22 cellular contexts compared by ENCODE assay signal in genomic region chr7:157073335-157073734, GRCh38.
DNase-seq lines count a peak whose midpoint lies in the region; ATAC-seq, FAIRE-seq and TF ChIP-seq lines count a peak whose summit lies in the region.
"Had no signal": no experiment of that assay in that cellular context is flagged by ENCODE, and none has a peak within 500 bp of the region (broad histone marks: within the 10 kb centered on the region; RNA-seq: fewer than 3 reads in every experiment).

No MANE protein-coding gene starts in this region.

- H3K27ac ChIP-seq in K562 (ENCODE audit: extremely low read depth, low read depth, low read length), result no peak overlapping the region
- H3K27ac ChIP-seq: A549, GM23248 had no signal

- TF ChIP-seq EP300 in K562 (IDR thresholded peaks at IDR 0.05; ENCODE audit: low read length), result no peak

- H3K27me3 Mint-ChIP-seq in osteocyte (ENCODE audit: unreplicated experiment), result peaks cover 21% of the 10 kb centered on the region
- H3K27me3 Mint-ChIP-seq in activated naive CD8-positive, alpha-beta T cell treated with anti-CD3 and anti-CD28 coated beads, Interleukin-2, amount 50 U/mL, for 24 hours, result peaks cover 36% of the 10 kb centered on the region

- no peak overlapping the region for H3K4me3 ChIP-seq in K562
- H3K4me3 ChIP-seq in fibroblast of mammary gland (ENCODE audit: control insufficient read depth, low read depth, low read length), result no peak overlapping the region
- H3K4me3 ChIP-seq: A549, GM12878, GM23248 had no signal

- 0 out of 2 replicates have a peak, but pooled peaks cover 9% of the 10 kb centered on the region for H4K20me1 ChIP-seq in K562 (replicated peaks; ENCODE audit: control insufficient read depth, insufficient read depth, low read length)

- TF ChIP-seq POLR2A in K562 (conservative IDR thresholded peaks at IDR 0.05), result no peak

- intact Hi-C loops in K562 (cut with micrococcal nuclease), result no loop called here

- in situ Hi-C loops in K562 (cut with MboI), result no loop called here

- peaks cover 55 to 58% of the 10 kb centered on the region in 2 experiments for H3K27me3 ChIP-seq in K562 (ENCODE audit: control insufficient read depth in 2 of 2, insufficient read depth in 2 of 2, low read length in 2 of 2)

- TF ChIP-seq CTCF in K562 (IDR thresholded peaks at IDR 0.05 in 2 of 3, conservative IDR thresholded peaks at IDR 0.05 in 1 of 3; ENCODE audit: insufficient read depth in 2 of 3, low read depth in 1 of 3, low read length in 3 of 3) (no peak), fibroblast of mammary gland (conservative IDR thresholded peaks at IDR 0.05; ENCODE audit: control insufficient read depth, insufficient read depth, low read depth, low read length) (no peak), osteocyte (IDR thresholded peaks at IDR 0.05) (no peak)

- no TSS peak for BruUV-seq in K562 (replicated peaks; lab: Mats Ljungman, UMichigan)

- no peak overlapping the region for H3K9ac ChIP-seq in K562 (ENCODE audit: insufficient read depth in 1 of 2, low read depth in 2 of 2, low read length in 2 of 2)
- H3K9ac ChIP-seq: GM23248 had no signal

- TF ChIP-seq RAD21 in K562 (CRISPR knock-in tag; conservative IDR thresholded peaks at IDR 0.05 in 1 of 2, IDR thresholded peaks at IDR 0.05 in 1 of 2), result no peak

- H3K9me3 ChIP-seq in K562 (replicated peaks; ENCODE audit: control insufficient read depth, insufficient read depth, low read depth, low read length), result no peaks in the 10 kb centered on the region
- H3K9me3 ChIP-seq: A549 had no signal

- POLR2A ChIA-PET in K562 (lab: Yijun Ruan, JAX), result no interaction called here

- H3K79me2 ChIP-seq in K562 (ENCODE audit: control insufficient read depth, insufficient read depth, low read length), result no peaks in the 10 kb centered on the region

- no peak for ATAC-seq in K562
- no peak for ATAC-seq in activated naive CD8-positive, alpha-beta T cell treated with anti-CD3 and anti-CD28 coated beads, Interleukin-2, amount 50 U/mL, for 24 hours
- ATAC-seq: A549, GM12878 had no signal

- H3K4me2 ChIP-seq in K562 (ENCODE audit: insufficient read depth, low read length), result no peak overlapping the region
- H3K4me2 ChIP-seq: A549 had no signal

- no peaks in the 10 kb centered on the region for H3K9me1 ChIP-seq in K562 (ENCODE audit: control insufficient read depth, insufficient read depth, low read length)

- CTCF ChIA-PET in K562 (lab: Yijun Ruan, JAX; ENCODE audit: low intra/inter-chr PET ratio), result no interaction called here

- H3K4me3 Mint-ChIP-seq in osteocyte (ENCODE audit: unreplicated experiment), result no peak overlapping the region
- H3K4me3 Mint-ChIP-seq in activated naive CD8-positive, alpha-beta T cell treated with anti-CD3 and anti-CD28 coated beads, Interleukin-2, amount 50 U/mL, for 24 hours, result no peak overlapping the region
- H3K4me3 Mint-ChIP-seq: CD4-positive, alpha-beta memory T cell had no signal

- H3K4me1 Mint-ChIP-seq in osteocyte (ENCODE audit: unreplicated experiment), result no peaks in the 10 kb centered on the region
- no peaks in the 10 kb centered on the region for H3K4me1 Mint-ChIP-seq in activated naive CD8-positive, alpha-beta T cell treated with anti-CD3 and anti-CD28 coated beads, Interleukin-2, amount 50 U/mL, for 24 hours
- H3K4me1 Mint-ChIP-seq: CD4-positive, alpha-beta memory T cell had no signal

- FAIRE-seq in K562 (lab: Jason Lieb, UNC), result no peak
- FAIRE-seq: A549, GM12878, GM19239, H1 had no signal

- H3K36me3 ChIP-seq in K562 (ENCODE audit: control insufficient read depth, insufficient read depth, low read length), result no peaks in the 10 kb centered on the region

- no peak overlapping the region for H2AFZ ChIP-seq in K562 (ENCODE audit: low read depth, low read length)
- H2AFZ ChIP-seq: GM23248 had no signal

- no peak overlapping the region for H3K27ac Mint-ChIP-seq in osteocyte (ENCODE audit: unreplicated experiment)
- H3K27ac Mint-ChIP-seq in activated naive CD8-positive, alpha-beta T cell treated with anti-CD3 and anti-CD28 coated beads, Interleukin-2, amount 50 U/mL, for 24 hours, result no peak overlapping the region
- H3K27ac Mint-ChIP-seq: CD4-positive, alpha-beta memory T cell had no signal

- 0% methylated on average over 3 of the region's 3 CpGs for WGBS in K562 (ENCODE audit: insufficient coverage, low coverage, missing lambda C conversion rate)

- H3K36me3 Mint-ChIP-seq in osteocyte (ENCODE audit: unreplicated experiment), result no peaks in the 10 kb centered on the region
- no peaks in the 10 kb centered on the region for H3K36me3 Mint-ChIP-seq in activated naive CD8-positive, alpha-beta T cell treated with anti-CD3 and anti-CD28 coated beads, Interleukin-2, amount 50 U/mL, for 24 hours (ENCODE audit: low read depth)
- H3K36me3 Mint-ChIP-seq: CD4-positive, alpha-beta memory T cell had no signal

- H3K9me3 Mint-ChIP-seq in osteocyte (ENCODE audit: unreplicated experiment), result no peaks in the 10 kb centered on the region
- H3K9me3 Mint-ChIP-seq in activated naive CD8-positive, alpha-beta T cell treated with anti-CD3 and anti-CD28 coated beads, Interleukin-2, amount 50 U/mL, for 24 hours, result peaks cover 6% of the 10 kb centered on the region

- peaks cover 0 to 4% of the 10 kb centered on the region in 2 experiments; a peak in 2 of 5 replicates for H3K4me1 ChIP-seq in K562 (replicated peaks in 1 of 2; ENCODE audit: control insufficient read depth in 2 of 2, insufficient read depth in 2 of 2, low read length in 2 of 2)
- H3K4me1 ChIP-seq: A549 had no signal

- peak; percentile 6 for DNase-seq in NCI-H2171 treated with DMSO at 0.1 percent for 48 hours (lab: John Stamatoyannopoulos, UW)
- DNase-seq in NCI-H2171 (lab: John Stamatoyannopoulos, UW), result no peak
- no peak for DNase-seq in K562 (ENCODE audit: extremely low read depth in 1 of 4, low spot score in 3 of 4)
- DNase-seq in fibroblast of mammary gland (ENCODE audit: low read depth), result peak; percentile 7
- DNase-seq in osteocyte (ENCODE audit: extremely low spot score, unreplicated experiment), result no peak
- DNase-seq in activated naive CD8-positive, alpha-beta T cell treated with anti-CD3 and anti-CD28 coated beads, Interleukin-2, amount 50 U/mL, for 24 hours, result no peak
- DNase-seq: 8988T; ACHN; C1 segment of cervical spinal cord; Calu3; CD4-positive, alpha-beta memory T cell; COR-L47; DMS53; EL; GDM1; GM23248; H7; HCEC 1CT had no signal

TF ChIP-seq in K562, 482 proteins besides CTCF, POLR2A, EP300 and RAD21:
- TF ChIP-seq, protein P1, sequence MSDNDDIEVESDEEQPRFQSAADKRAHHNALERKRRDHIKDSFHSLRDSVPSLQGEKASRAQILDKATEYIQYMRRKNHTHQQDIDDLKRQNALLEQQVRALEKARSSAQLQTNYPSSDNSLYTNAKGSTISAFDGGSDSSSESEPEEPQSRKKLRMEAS (CRISPR knock-in tag; IDR thresholded peaks at IDR 0.05), result no peak
- no peak for TF ChIP-seq KDM4B (IDR thresholded peaks at IDR 0.05; ENCODE audit: borderline replicate concordance in 2 of 2, low read depth in 1 of 2)
- TF ChIP-seq NCOA4 (IDR thresholded peaks at IDR 0.05; ENCODE audit: partially characterized antibody), result no peak
- 0 out of 2 replicates have a peak, but pooled peaks have one; percentile 1 for TF ChIP-seq RNF2 (IDR thresholded peaks at IDR 0.05)
- TF ChIP-seq GATAD2A (IDR thresholded peaks at IDR 0.05), result no peak
- peak; percentile 77 for TF ChIP-seq ZNF766 (CRISPR knock-in tag; conservative IDR thresholded peaks at IDR 0.05)
- TF ChIP-seq SETDB1 (IDR thresholded peaks at IDR 0.05; ENCODE audit: low read length), result no peak
TF ChIP-seq in K562: peak in this region for 2.

Comparison
In these comparisons a context has a peak if more than half of its experiments do, and no peak if none do; other contexts are left out.
1. DNase-seq: peak in NCI-H2171 treated with DMSO at 0.1 percent for 48 hours (single experiment) and fibroblast of mammary gland (single experiment); none in NCI-H2171 (single experiment), K562 (0 of 4), osteocyte (single experiment) and activated naive CD8-positive, alpha-beta T cell treated with anti-CD3 and anti-CD28 coated beads, Interleukin-2, amount 50 U/mL, for 24 hours (single experiment).